Comparison of ENCODE assay signal across 1 cellular context in genomic region chr1:109586055-109586454, GRCh38.
TF ChIP-seq lines count a peak whose summit lies in the region.

No MANE protein-coding gene starts in this region.

TF ChIP-seq in HepG2, 621 proteins besides CTCF, POLR2A, EP300 and RAD21 (continued from another document and continues in another):
- no peak for TF ChIP-seq TRAFD1 (CRISPR knock-in tag; IDR thresholded peaks at IDR 0.05; ENCODE audit: borderline replicate concordance)
- no peak for TF ChIP-seq ZNF446 (CRISPR knock-in tag; IDR thresholded peaks at IDR 0.05)
- TF ChIP-seq E2F2 (CRISPR knock-in tag; IDR thresholded peaks at IDR 0.05; ENCODE audit: borderline replicate concordance): no peak
- TF ChIP-seq ZNF879 (CRISPR knock-in tag; IDR thresholded peaks at IDR 0.05): no peak
- TF ChIP-seq ZNF775 (CRISPR knock-in tag; IDR thresholded peaks at IDR 0.05; ENCODE audit: borderline replicate concordance): no peak
- TF ChIP-seq TARDBP (CRISPR knock-in tag; IDR thresholded peaks at IDR 0.05): peak; percentile 54; the same call in 1 of the 2 replicates
- TF ChIP-seq FOSL2 (CRISPR knock-in tag; IDR thresholded peaks at IDR 0.05): 0 out of 2 replicates have a peak, but pooled peaks have one; percentile 14
- TF ChIP-seq FOXO1 (CRISPR knock-in tag; IDR thresholded peaks at IDR 0.05): peak; percentile 45; the same call in 1 of the 2 replicates
- no peak for TF ChIP-seq ZHX1 (CRISPR knock-in tag; IDR thresholded peaks at IDR 0.05; ENCODE audit: low read depth)
- TF ChIP-seq ZNF17 (CRISPR knock-in tag; IDR thresholded peaks at IDR 0.05): no peak
- TF ChIP-seq ZNF761 (CRISPR knock-in tag; conservative IDR thresholded peaks at IDR 0.05): no peak
- TF ChIP-seq ZNF441 (CRISPR knock-in tag; IDR thresholded peaks at IDR 0.05; ENCODE audit: borderline replicate concordance): no peak
- peak; percentile 20 for TF ChIP-seq ASH2L (IDR thresholded peaks at IDR 0.05; ENCODE audit: insufficient read length, low read depth, low read length)
- no peak for TF ChIP-seq ZNF513 (CRISPR knock-in tag; conservative IDR thresholded peaks at IDR 0.05)
- peak; percentile 39; the same call in 1 of the 2 replicates for TF ChIP-seq HOXA3 (CRISPR knock-in tag; IDR thresholded peaks at IDR 0.05)
- TF ChIP-seq DR1 (CRISPR knock-in tag; IDR thresholded peaks at IDR 0.05): no peak
- no peak for TF ChIP-seq ZNF512B (CRISPR knock-in tag; IDR thresholded peaks at IDR 0.05; ENCODE audit: borderline replicate concordance)
- TF ChIP-seq RARA (CRISPR knock-in tag; IDR thresholded peaks at IDR 0.05): peak; percentile 38; the same call in 1 of the 2 replicates
- peak; percentile 79 for TF ChIP-seq ISL2 (CRISPR knock-in tag; IDR thresholded peaks at IDR 0.05)
- no peak for TF ChIP-seq CCAR2 (optimal IDR thresholded peaks at IDR 0.05; ENCODE audit: low read depth, low read length)
- TF ChIP-seq HHEX (CRISPR knock-in tag; IDR thresholded peaks at IDR 0.05): no peak
- no peak for TF ChIP-seq ZNF337 (CRISPR knock-in tag; IDR thresholded peaks at IDR 0.05; ENCODE audit: borderline replicate concordance, low read depth)
- no peak for TF ChIP-seq ARNT (IDR thresholded peaks at IDR 0.05)
- no peak for TF ChIP-seq ZNF607 (CRISPR knock-in tag; IDR thresholded peaks at IDR 0.05; ENCODE audit: borderline replicate concordance)
- TF ChIP-seq MZF1 (CRISPR knock-in tag; IDR thresholded peaks at IDR 0.05; ENCODE audit: borderline replicate concordance): no peak
- TF ChIP-seq ZMYM4 (CRISPR knock-in tag; IDR thresholded peaks at IDR 0.05): 0 out of 2 replicates have a peak, but pooled peaks have one; percentile 42
- no peak for TF ChIP-seq MYPOP (CRISPR knock-in tag; IDR thresholded peaks at IDR 0.05)
- TF ChIP-seq KIAA2018 (CRISPR knock-in tag; IDR thresholded peaks at IDR 0.05; ENCODE audit: borderline replicate concordance): no peak
- TF ChIP-seq SCMH1 (CRISPR knock-in tag; IDR thresholded peaks at IDR 0.05; ENCODE audit: borderline replicate concordance): no peak
- TF ChIP-seq AHDC1 (CRISPR knock-in tag; IDR thresholded peaks at IDR 0.05; ENCODE audit: borderline replicate concordance): peak; percentile 84; the same call in 1 of the 2 replicates
